10 cellular contexts compared by ENCODE assay signal in the genomic region with DNA sequence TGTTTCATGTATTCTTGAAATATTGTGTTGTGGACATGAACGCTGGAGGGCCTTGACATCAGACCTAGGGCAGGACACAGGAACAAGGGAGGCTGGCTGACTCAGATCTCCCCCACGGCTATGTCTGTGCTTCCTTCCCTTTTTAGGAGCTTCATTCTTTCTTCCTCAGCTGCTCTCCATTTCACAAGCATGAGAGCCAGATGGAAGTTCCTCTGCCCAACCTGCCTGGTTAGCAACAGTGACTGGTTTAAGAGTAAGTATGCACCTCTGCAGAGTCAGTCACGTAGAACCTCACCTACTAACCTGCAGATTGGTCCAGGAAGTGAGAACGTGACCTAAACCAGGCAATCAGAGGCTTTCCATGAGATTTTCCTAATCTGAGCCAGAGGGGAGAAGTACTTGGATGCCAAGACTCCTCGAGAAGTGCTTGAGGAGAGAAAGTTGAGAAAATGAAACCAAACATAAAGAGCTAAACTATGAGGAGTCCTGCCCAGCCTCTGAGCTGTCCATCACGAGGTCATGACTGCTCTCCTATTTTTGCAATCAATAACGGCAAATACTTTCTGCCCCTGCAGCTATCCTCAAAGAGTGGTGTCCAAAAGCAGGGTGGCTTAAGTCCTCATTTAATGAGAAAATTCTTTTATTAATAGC.
DNase-seq lines count a peak whose midpoint lies in the region; ATAC-seq and TF ChIP-seq lines count a peak whose summit lies in the region.
"Had no signal": no experiment of that assay in that cellular context is flagged by ENCODE, and none has a peak within 500 bp of the region (broad histone marks: within the 10 kb centered on the region; RNA-seq: fewer than 3 reads in every experiment).

No MANE protein-coding gene starts in this region.

- TF ChIP-seq POLR2A in gastrocnemius medialis (IDR thresholded peaks at IDR 0.05) = no peak

- no peaks in the 10 kb centered on the region for H3K4me1 ChIP-seq in foreskin keratinocyte
- peaks cover 0 to under 1% of the 10 kb centered on the region in 2 donors for H3K4me1 ChIP-seq in gastrocnemius medialis
- H3K4me1 ChIP-seq: parathyroid adenoma had no signal

- H3K9me3 ChIP-seq in gastrocnemius medialis = no peaks in the 10 kb centered on the region

- in situ Hi-C loops in gastrocnemius medialis (cut with MboI; ENCODE audit: low sequenced_read_pairs in 4 of 4) = no loop called here

- H3K36me3 ChIP-seq in gastrocnemius medialis = no peaks in the 10 kb centered on the region

- DNase-seq in GM04504 (ENCODE audit: low read depth) (peak; percentile 58), RPMI8226 (peak; percentile 34), foreskin keratinocyte (peak; percentile 13 to 30), gastrocnemius medialis (peak; percentile 7 to 44), OCI-M2 (lab: John Stamatoyannopoulos, UW; ENCODE audit: unreplicated experiment) (no peak), DMS 273 (lab: John Stamatoyannopoulos, UW; ENCODE audit: unreplicated experiment) (no peak), NCI-H2171 (lab: John Stamatoyannopoulos, UW) (no peak)
- DNase-seq: stimulated activated naive CD4-positive, alpha-beta T cell treated with Interleukin-2 at 50 U/mL for 16 hours had no signal

- no peak overlapping the region for H3K4me3 ChIP-seq in gastrocnemius medialis

- intact Hi-C loops in gastrocnemius medialis (cut with DNase I; ENCODE audit: low total_unique reads) = no loop called here

- H3K27me3 ChIP-seq in foreskin keratinocyte (no peaks in the 10 kb centered on the region), gastrocnemius medialis (no peaks in the 10 kb centered on the region)

- TF ChIP-seq CTCF in foreskin keratinocyte (conservative IDR thresholded peaks at IDR 0.05) (no peak), gastrocnemius medialis (IDR thresholded peaks at IDR 0.05 in 4 of 5, conservative IDR thresholded peaks at IDR 0.05 in 1 of 5) (no peak)

- H3K27ac ChIP-seq in foreskin keratinocyte = no peak overlapping the region
- peak overlapping the region in 1 of 4 donors; percentile 46 for H3K27ac ChIP-seq in gastrocnemius medialis
- H3K27ac ChIP-seq: parathyroid adenoma had no signal

- ATAC-seq in foreskin keratinocyte = no peak
- ATAC-seq in gastrocnemius medialis = peak in 1 of 2 donors; percentile 53
- no peak for ATAC-seq in GM18519 (IDR thresholded peaks at IDR 0.05; ENCODE audit: low FRiP score, unreplicated experiment)

Comparison
In these comparisons a context has a peak if more than half of its experiments do, and no peak if none do; other contexts are left out.
1. DNase-seq: peak in GM04504 (single experiment), RPMI8226 (single experiment), foreskin keratinocyte (2 of 2) and gastrocnemius medialis (2 of 2); none in OCI-M2 (single experiment), DMS 273 (single experiment) and NCI-H2171 (single experiment).